ENCODE assay signal across 8 cellular contexts in the genomic region with DNA sequence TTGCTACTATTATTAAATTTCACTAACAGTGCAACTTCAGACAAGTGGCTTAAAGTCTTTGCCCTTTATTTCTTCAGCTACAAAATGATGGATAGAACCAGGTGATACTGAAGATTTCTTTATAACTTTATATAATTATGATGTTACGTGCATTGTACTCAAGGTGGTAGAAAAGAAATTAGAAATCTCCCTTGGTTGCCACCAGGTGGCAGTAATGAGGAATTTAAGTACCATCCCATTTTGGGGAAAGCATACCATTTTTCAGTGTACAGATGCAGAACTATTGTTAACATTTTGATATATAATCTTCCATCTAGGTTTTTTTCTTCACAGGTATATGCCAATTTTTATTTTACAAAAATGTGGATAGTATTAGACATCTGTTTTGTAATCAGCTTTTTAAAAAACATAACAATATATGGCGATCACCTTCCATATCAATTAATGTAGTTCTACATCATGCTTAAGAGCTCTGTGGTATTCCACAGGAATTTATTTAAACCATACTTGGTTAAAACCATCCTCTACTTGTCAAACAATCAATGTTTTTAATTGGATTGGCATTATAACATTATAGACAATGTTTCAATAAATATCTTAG. TPM values are rescaled to one million over a fixed set of nuclear protein-coding genes. Genes with fewer than 3 reads are reported as not detected.
DNase-seq lines count a peak whose midpoint lies in the region; ATAC-seq, FAIRE-seq and TF ChIP-seq lines count a peak whose summit lies in the region.

No MANE protein-coding gene starts in this region.

- H3K9me2 ChIP-seq in DOHH2 (replicated peaks; ENCODE audit: control insufficient read depth, low read length) = no peaks in the 10 kb centered on the region

- no peaks in the 10 kb centered on the region for H4K20me1 ChIP-seq in DOHH2 (ENCODE audit: control insufficient read depth, insufficient read depth, low read depth, low read length)

- peak; percentile 62 for TF ChIP-seq CTCF in A549 (IDR thresholded peaks at IDR 0.05)
- peak; percentile 56 for TF ChIP-seq CTCF in DOHH2 (IDR thresholded peaks at IDR 0.05; ENCODE audit: low read depth, low read length, poor library complexity, severe bottlenecking)
- peak; percentile 52 for TF ChIP-seq CTCF in NB4 (IDR thresholded peaks at IDR 0.05; ENCODE audit: low read depth, low read length)
- TF ChIP-seq CTCF in body of pancreas (IDR thresholded peaks at IDR 0.05) = peak in 6 of 7 experiments; percentile 49 to 81 (median 58)

- H3K27me3 ChIP-seq in DOHH2 (ENCODE audit: control insufficient read depth, low read length) = no peaks in the 10 kb centered on the region
- no peaks in the 10 kb centered on the region for H3K27me3 ChIP-seq in body of pancreas

- ATAC-seq in A549 = peak in 1 of 2 experiments; percentile 66; a peak in 4 of 6 replicates
- ATAC-seq in body of pancreas = peak; percentile 33
- ATAC-seq in GM19397 (IDR thresholded peaks at IDR 0.05; ENCODE audit: unreplicated experiment) = no peak
- ATAC-seq in GM18909 (IDR thresholded peaks at IDR 0.05; ENCODE audit: poor library complexity, unreplicated experiment) = no peak
- ATAC-seq in GM18511 (IDR thresholded peaks at IDR 0.05; ENCODE audit: unreplicated experiment) = no peak

- CTCF ChIA-PET in A549 (lab: Yijun Ruan, JAX) = interaction anchor here (0.7 to 1.3 kb wide), 6 partner anchors 17 to 115 kb away, joined by 3 to 5 read pairs (median 4); a partner anchor contains a TSS

- H3K4me3 ChIP-seq in A549 (no peak overlapping the region), DOHH2 (ENCODE audit: low read length) (no peak overlapping the region), NB4 (ENCODE audit: low read depth, low read length) (no peak overlapping the region), body of pancreas (no peak overlapping the region)

- FAIRE-seq in A549 (lab: Jason Lieb, UNC) = no peak

- 83% methylated on average over 2 of the region's 2 CpGs for WGBS in A549 (ENCODE audit: missing lambda C conversion rate)
- 73 to 76% methylated on average over 2 of the region's 2 CpGs for WGBS in body of pancreas, 2 donors

- POLR2A ChIA-PET in A549 (lab: Yijun Ruan, JAX) = interaction anchor here (1.1 kb wide), 1 partner anchor 37 kb away, joined by 3 read pairs; no protein-coding TSS in a partner anchor

- H3K36me3 ChIP-seq in DOHH2 (ENCODE audit: control insufficient read depth, low read length) (no peaks in the 10 kb centered on the region), body of pancreas (replicated peaks in 1 of 2; ENCODE audit: insufficient read depth in 1 of 2, low read depth in 2 of 2) (no peaks in the 10 kb centered on the region)

- no peak for TF ChIP-seq EP300 in A549 (IDR thresholded peaks at IDR 0.05)

- TF ChIP-seq RAD21 in A549 (conservative IDR thresholded peaks at IDR 0.05 in 1 of 2, IDR thresholded peaks at IDR 0.05 in 1 of 2) = peak; percentile 30 to 47; a peak in 4 of 5 replicates

- TF ChIP-seq POLR2A in A549 (IDR thresholded peaks at IDR 0.05; ENCODE audit: low read length) (no peak), NB4 (IDR thresholded peaks at IDR 0.05; ENCODE audit: extremely low read depth, insufficient read length) (no peak), body of pancreas (IDR thresholded peaks at IDR 0.05) (no peak)

- no peak overlapping the region for H3K27ac ChIP-seq in A549
- H3K27ac ChIP-seq in DOHH2 (ENCODE audit: low read depth, low read length) = no peak overlapping the region
- H3K27ac ChIP-seq in body of pancreas = no peak overlapping the region

- DNase-seq in A549 (ENCODE audit: low read depth in 1 of 2, low spot score in 1 of 2) = peak in 1 of 2 experiments; percentile 51
- DNase-seq in NB4 (ENCODE audit: low read depth) = peak; percentile 70
- peak in 1 of 4 donors; percentile 10 for DNase-seq in body of pancreas
- peak; percentile 54 for DNase-seq in left kidney (ENCODE audit: low read depth, low spot score)

- H3F3A ChIP-seq in DOHH2 (ENCODE audit: control insufficient read depth, insufficient read depth) = no peaks in the 10 kb centered on the region

- H3K4me1 ChIP-seq in A549 (no peaks in the 10 kb centered on the region), DOHH2 (ENCODE audit: control insufficient read depth, low read length) (peaks cover 16% of the 10 kb centered on the region), body of pancreas (no peaks in the 10 kb centered on the region)

- intact Hi-C loops in body of pancreas (cut with DNase I) = no loop called here

- no peaks in the 10 kb centered on the region for H3K9me3 ChIP-seq in A549
- H3K9me3 ChIP-seq in DOHH2 (ENCODE audit: control insufficient read depth, insufficient read depth, low read length) = no peaks in the 10 kb centered on the region
- peaks cover 0 to 4% (median 0%) of the 10 kb centered on the region in 3 donors for H3K9me3 ChIP-seq in body of pancreas

- H3K79me2 ChIP-seq in DOHH2 (ENCODE audit: control insufficient read depth, low read length) = no peaks in the 10 kb centered on the region

- H3K4me2 ChIP-seq in A549 (no peak overlapping the region), DOHH2 (ENCODE audit: low read length) (no peak overlapping the region)

TF ChIP-seq in A549, 52 proteins besides CTCF, POLR2A, EP300 and RAD21:
- TF ChIP-seq, protein P1, sequence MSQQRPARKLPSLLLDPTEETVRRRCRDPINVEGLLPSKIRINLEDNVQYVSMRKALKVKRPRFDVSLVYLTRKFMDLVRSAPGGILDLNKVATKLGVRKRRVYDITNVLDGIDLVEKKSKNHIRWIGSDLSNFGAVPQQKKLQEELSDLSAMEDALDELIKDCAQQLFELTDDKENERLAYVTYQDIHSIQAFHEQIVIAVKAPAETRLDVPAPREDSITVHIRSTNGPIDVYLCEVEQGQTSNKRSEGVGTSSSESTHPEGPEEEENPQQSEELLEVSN (IDR thresholded peaks at IDR 0.05; ENCODE audit: borderline replicate concordance, low read depth) = no peak

RNA-seq across cellular contexts. Expression of a gene that starts 37.7 kb away (rescaled TPM):
- polyA plus RNA-seq in A549 (2011; rRNA removed) (5.4 and 5.9 TPM in 2 replicates), A549 (2017; fragmentation: RNase III; extraction: RNeasy Plus Mini Kit Qiagen cat#74134 plus additional on column Dnase treatment) (2.5 to 2.8 TPM (median 2.8 TPM) in 3 replicates)
- polyA plus RNA-seq in A549 (2012; cell fraction: cytosol; rRNA removed) = 1.7 and 2.4 TPM in 2 replicates
- 2.3 and 2.5 TPM in 2 replicates for polyA plus RNA-seq in A549 (2012; cell fraction: nucleus; rRNA removed)
- 2.8 and 3.7 TPM in 2 replicates for polyA minus RNA-seq in A549 (2011; rRNA and poly(A)+ RNA removed)
- total RNA-seq in body of pancreas = 10 to 100 TPM in 1 of 2 donors, 1 to 10 TPM in 1; 4.0 to 10.1 TPM
